In the genomic region with DNA sequence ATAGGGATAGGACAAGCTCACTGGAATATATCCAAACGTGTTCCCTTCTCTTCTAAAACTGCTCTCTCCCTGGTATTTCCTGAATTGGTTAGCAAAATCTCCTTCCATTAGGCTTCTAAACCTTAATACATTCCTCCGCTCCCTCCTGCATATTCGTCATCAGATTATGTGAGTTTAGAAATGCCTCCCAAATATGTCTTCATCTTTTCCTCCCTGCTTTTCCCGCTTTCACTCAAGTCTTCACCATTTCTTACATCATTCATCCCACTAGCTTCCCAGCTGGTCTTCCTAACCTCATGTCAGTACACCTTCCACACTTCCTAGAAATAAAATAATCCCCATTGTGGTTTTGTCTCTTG, we compare ENCODE assay signal across 27 cellular contexts.
"Had no signal": no experiment of that assay in that cellular context is flagged by ENCODE, and none has a peak within 500 bp of the region (broad histone marks: within the 10 kb centered on the region; RNA-seq: fewer than 3 reads in every experiment).

No MANE protein-coding gene starts in this region.

- H3K9me3 ChIP-seq: breast epithelium had no signal

- DNase-seq: activated CD4-positive, alpha-beta memory T cell treated with anti-CD3 and anti-CD28 coated beads for 36 hours; activated CD4-positive, alpha-beta T cell treated with anti-CD3 and anti-CD28 coated beads, Interleukin-2, amount 10 ng/mL, durations not matched to agents 7 days and 5 days; activated CD4-positive, CD25-positive, alpha-beta regulatory T cell; activated CD8-positive, alpha-beta memory T cell treated with anti-CD3 and anti-CD28 coated beads for 24 hours; activated gamma-delta T cell treated with Interleukin-2 at 50 U/mL for 16 hours; activated naive CD4-positive, alpha-beta T cell treated with anti-CD3 and anti-CD28 coated beads, Interleukin-2, amount 10 ng/mL, durations not matched to agents 7 days and 5 days; activated naive CD8-positive, alpha-beta T cell treated with anti-CD3 and anti-CD28 coated beads for 36 hours; activated T-cell treated with anti-CD3 and anti-CD28 coated beads, Interleukin-2, amount 50 U/mL, for 72 hours; anterior cingulate cortex; central memory CD4-positive, alpha-beta T cell; MM.1S; NCI-H1105; NCI-H1436; NCI-H1694 treated with DMSO at 0.1 percent for 48 hours; NCI-H2029 treated with DMSO at 0.1 percent for 48 hours; NCI-H345; NCI-H510A; NCI-H526 treated with DMSO at 0.1 percent for 48 hours; NK-92 treated with Interleukin-12 subunit alpha and Interleukin-12 subunit beta, amount 100 ng/mL, for 24 hours; OCI-M1; RPMI8226; T-cell; T-helper 2 cell; T1000 had no signal

- H3K4me1 ChIP-seq: breast epithelium had no signal

- H3K36me3 ChIP-seq: breast epithelium had no signal

- H3K27ac ChIP-seq: breast epithelium, SK-N-MC, VCaP had no signal

- H3K4me3 ChIP-seq: breast epithelium, SK-N-MC had no signal

- H3K27me3 ChIP-seq: breast epithelium had no signal
